Comparison of ENCODE assay signal across 11 cellular contexts in genomic region chr17:28947639-28948038, GRCh38. TPM values are rescaled to one million over a fixed set of nuclear protein-coding genes. Genes with fewer than 3 reads are reported as not detected.
DNase-seq lines count a peak whose midpoint lies in the region; ATAC-seq, FAIRE-seq and TF ChIP-seq lines count a peak whose summit lies in the region.
"Had no signal": no experiment of that assay in that cellular context is flagged by ENCODE, and none has a peak within 500 bp of the region (broad histone marks: within the 10 kb centered on the region; RNA-seq: fewer than 3 reads in every experiment).

No MANE protein-coding gene starts in this region.

- no peaks in the 10 kb centered on the region for H3K9me3 ChIP-seq in HepG2 (ENCODE audit: low read length)
- no peaks in the 10 kb centered on the region for H3K9me3 ChIP-seq in right lobe of liver
- no peaks in the 10 kb centered on the region for H3K9me3 ChIP-seq in muscle layer of colon (ENCODE audit: low read length)
- H3K9me3 ChIP-seq: suprapubic skin had no signal

- no peak for FAIRE-seq in HepG2 (lab: Jason Lieb, UNC)

- no peak for TF ChIP-seq CTCF in HepG2 (CRISPR knock-in tag; IDR thresholded peaks at IDR 0.05)
- TF ChIP-seq CTCF in right lobe of liver (IDR thresholded peaks at IDR 0.05) = no peak

- no peak for TF ChIP-seq EP300 in HepG2 (IDR thresholded peaks at IDR 0.05; ENCODE audit: low read depth in 2 of 2, low read length in 2 of 2)
- no peak for TF ChIP-seq EP300 in HepG2 (CRISPR knock-in tag; IDR thresholded peaks at IDR 0.05; ENCODE audit: borderline replicate concordance)

- TF ChIP-seq POLR2A in HepG2 (IDR thresholded peaks at IDR 0.05; ENCODE audit: insufficient read depth in 1 of 2, low read depth in 2 of 2, low read length in 2 of 2) (no peak), right lobe of liver (IDR thresholded peaks at IDR 0.05) (no peak)

- H3K27me3 Mint-ChIP-seq in activated naive CD8-positive, alpha-beta T cell treated with anti-CD3 and anti-CD28 coated beads for 36 hours = no peaks in the 10 kb centered on the region

- peaks cover 55% of the 10 kb centered on the region for H3K4me1 Mint-ChIP-seq in activated naive CD8-positive, alpha-beta T cell treated with anti-CD3 and anti-CD28 coated beads for 36 hours

- intact Hi-C loops in HepG2 (cut with micrococcal nuclease; ENCODE audit: unreplicated experiment) (no loop called here), right lobe of liver (cut with DNase I) (no loop called here)

- ATAC-seq in HepG2 (no peak), right lobe of liver (no peak), HG02885 (IDR thresholded peaks at IDR 0.05; ENCODE audit: poor library complexity, unreplicated experiment) (no peak)

- H3K4me3 Mint-ChIP-seq in activated naive CD8-positive, alpha-beta T cell treated with anti-CD3 and anti-CD28 coated beads for 36 hours = peak overlapping the region; percentile 94

- CTCF ChIA-PET in HepG2 (lab: Yijun Ruan, JAX; ENCODE audit: low intra/inter-chr PET ratio, low total read pairs) = no interaction called here

- peak overlapping the region; percentile 90; the same call in 1 of the 2 replicates for H3K9ac ChIP-seq in HepG2 (ENCODE audit: insufficient read depth, low read depth, low read length)
- H3K9ac ChIP-seq in muscle layer of colon (ENCODE audit: low read length) = peak overlapping the region; percentile 74

- H3K36me3 Mint-ChIP-seq in activated naive CD8-positive, alpha-beta T cell treated with anti-CD3 and anti-CD28 coated beads for 36 hours = peaks cover 54% of the 10 kb centered on the region

- WGBS in HepG2 (ENCODE audit: low lambda C conversion rate) = 73% methylated on average over 3 of the region's 3 CpGs
- WGBS in right lobe of liver (ENCODE audit: insufficient coverage, low coverage, low lambda C conversion rate, missing lambda C conversion rate) = 45% methylated on average over 3 of the region's 3 CpGs

- H3K27ac ChIP-seq in HepG2 (ENCODE audit: extremely low read length, insufficient read depth, low read length) (no peak overlapping the region), right lobe of liver (no peak overlapping the region), muscle layer of colon (ENCODE audit: low read depth, low read length) (peak overlapping the region; percentile 95)

- in situ Hi-C loops in HepG2 (cut with HindIII; ENCODE audit: extremely low pct_ligation_motif_present, low pct_unique_long_range_greater_than_20kb) = loop anchor here (5.0 kb wide), 1 partner anchor 35 kb away; no protein-coding TSS in a partner anchor

- POLR2A ChIA-PET in HepG2 (lab: Yijun Ruan, JAX) = interaction anchor here (2.7 kb wide), 1 partner anchor 39 kb away, joined by 15 read pairs; no protein-coding TSS in a partner anchor

- peaks cover 40% of the 10 kb centered on the region for H3K4me1 ChIP-seq in HepG2 (ENCODE audit: insufficient read depth, low read length)
- H3K4me1 ChIP-seq in right lobe of liver = peaks cover 0 to 30% (median 7%) of the 10 kb centered on the region in 4 donors
- H3K4me1 ChIP-seq in muscle layer of colon (ENCODE audit: insufficient read depth, low read length) = peaks cover 47% of the 10 kb centered on the region

- H3K27ac Mint-ChIP-seq in activated naive CD8-positive, alpha-beta T cell treated with anti-CD3 and anti-CD28 coated beads for 36 hours = peak overlapping the region; percentile 78

- H3K36me3 ChIP-seq in HepG2 (replicated peaks in 1 of 2; ENCODE audit: control insufficient read depth in 1 of 2, insufficient read depth in 2 of 2, low read length in 2 of 2) (peaks cover 3 to 18% of the 10 kb centered on the region in 2 experiments; a peak in 2 of 5 replicates), right lobe of liver (peaks cover 0 to 14% (median 0%) of the 10 kb centered on the region in 4 donors), muscle layer of colon (ENCODE audit: insufficient read depth, low read length) (peaks cover 4% of the 10 kb centered on the region)

- DNase-seq in HepG2 (ENCODE audit: low spot score) (no peak), right lobe of liver (no peak), ureter (ENCODE audit: low spot score) (no peak), cerebellum (ENCODE audit: low spot score) (no peak), NCI-H510A treated with DMSO at 0.1 percent for 48 hours (lab: John Stamatoyannopoulos, UW) (no peak)
- DNase-seq in activated naive CD8-positive, alpha-beta T cell treated with anti-CD3 and anti-CD28 coated beads for 36 hours = no peak
- DNase-seq: NCI-H1105 had no signal

- peaks cover 82% of the 10 kb centered on the region for H3K79me2 ChIP-seq in HepG2 (ENCODE audit: insufficient read depth, low read length)

- H3K4me3 ChIP-seq in HepG2 (replicated peaks in 1 of 3; ENCODE audit: insufficient read depth in 1 of 3, low read depth in 2 of 3, low read length in 3 of 3) (0 out of 6 replicates have a peak overlapping the region, but pooled peaks of 1 of the 3 experiments have one; percentile 97), right lobe of liver (no peak overlapping the region), muscle layer of colon (ENCODE audit: low read depth in 1 of 2, low read length in 2 of 2) (no peak overlapping the region)

- peak overlapping the region; percentile 90 for H3K4me2 ChIP-seq in HepG2 (ENCODE audit: low read depth, low read length)

- H4K20me1 ChIP-seq in HepG2 (ENCODE audit: insufficient read depth, low read length) = peaks cover 9% of the 10 kb centered on the region; the same call in 1 of the 2 replicates

- H3K27me3 ChIP-seq in HepG2 (ENCODE audit: control insufficient read depth in 1 of 2, insufficient read depth in 2 of 2, low read length in 2 of 2) (no peaks in the 10 kb centered on the region; a peak in 1 of 5 replicates), right lobe of liver (no peaks in the 10 kb centered on the region), muscle layer of colon (ENCODE audit: control insufficient read depth in 1 of 2, insufficient read depth in 2 of 2, low read length in 2 of 2) (no peaks in the 10 kb centered on the region)
- H3K27me3 ChIP-seq: suprapubic skin had no signal

- H3K9me3 Mint-ChIP-seq in activated naive CD8-positive, alpha-beta T cell treated with anti-CD3 and anti-CD28 coated beads for 36 hours = no peaks in the 10 kb centered on the region

- H2AFZ ChIP-seq in HepG2 (ENCODE audit: low read length) = no peak overlapping the region

- TF ChIP-seq RAD21 in HepG2 (CRISPR knock-in tag; IDR thresholded peaks at IDR 0.05) = no peak

- no TSS peak for BruUV-seq in HepG2 (replicated peaks; lab: Mats Ljungman, UMichigan)

RNA-seq across cellular contexts. Expression of gene PHF12, which starts 3.7 kb away (rescaled TPM):
- 9.8 and 10.0 TPM in 2 replicates for total RNA-seq in HepG2 (2016; rRNA removed; fragmentation: Illumina TruSeq; extraction: Trizol)
- 38.8 and 40.7 TPM in 2 replicates for total RNA-seq in HepG2 (2016; cell fraction: cytosol; rRNA removed; fragmentation: Illumina TruSeq; extraction: Trizol; ENCODE audit: low read depth)
- total RNA-seq in HepG2 (2016; cell fraction: insoluble cytoplasmic fraction; rRNA removed; fragmentation: Illumina TruSeq; extraction: Trizol) = 6.6 and 12.3 TPM in 2 replicates
- 20.1 and 21.2 TPM in 2 replicates for total RNA-seq in HepG2 (2016; cell fraction: membrane; rRNA removed; fragmentation: Illumina TruSeq; extraction: Trizol)
- total RNA-seq in HepG2 (2016; cell fraction: nucleus; rRNA removed; fragmentation: Illumina TruSeq; extraction: Trizol) = 11.6 and 13.5 TPM in 2 replicates
- 17.1 and 23.9 TPM in 2 replicates for polyA plus RNA-seq in HepG2 (2011; rRNA removed)
- 9.0 and 10.2 TPM in 2 replicates for polyA plus RNA-seq in HepG2 (2011; cell fraction: cytosol; rRNA removed)
- polyA plus RNA-seq in HepG2 (2011; cell fraction: nucleus; rRNA removed) = 40.3 and 44.7 TPM in 2 replicates
- 12.4 and 17.6 TPM in 2 replicates for polyA plus RNA-seq in HepG2 (2012)
- 2.7 and 2.8 TPM in 2 replicates for polyA plus RNA-seq in HepG2 (2016; cell fraction: cytosol; fragmentation: Illumina TruSeq; extraction: Trizol; ENCODE audit: low read depth)
- polyA plus RNA-seq in HepG2 (2016; cell fraction: insoluble cytoplasmic fraction; fragmentation: Illumina TruSeq; extraction: Trizol; ENCODE audit: low read depth) = 11.3 and 15.3 TPM in 2 replicates
- 9.9 and 10.4 TPM in 2 replicates for polyA plus RNA-seq in HepG2 (2016; cell fraction: membrane; fragmentation: Illumina TruSeq; extraction: Trizol; ENCODE audit: low read depth)
- polyA plus RNA-seq in HepG2 (2016; cell fraction: nucleus; fragmentation: Illumina TruSeq; extraction: Trizol; ENCODE audit: insufficient read depth, low read depth) = 39.1 and 44.1 TPM in 2 replicates
- 32.1 and 43.1 TPM in 2 replicates for polyA minus RNA-seq in HepG2 (2011; rRNA and poly(A)+ RNA removed; ENCODE audit: low replicate concordance)
- polyA minus RNA-seq in HepG2 (2011; cell fraction: cytosol; rRNA and poly(A)+ RNA removed) = 13.8 and 18.0 TPM in 2 replicates
- polyA minus RNA-seq in HepG2 (2011; cell fraction: nucleus; rRNA and poly(A)+ RNA removed) = 23.6 and 28.2 TPM in 2 replicates
- total RNA-seq in right lobe of liver = 10 to 100 TPM; 13.0 to 33.1 (median 17.4) TPM
- total RNA-seq in activated naive CD8-positive, alpha-beta T cell treated with anti-CD3 and anti-CD28 coated beads for 36 hours = 10 to 100 TPM; 41.4 to 45.7 TPM
- 69.4 TPM for total RNA-seq in ureter
- total RNA-seq in cerebellum = 27.5 TPM

RNA-seq across cellular contexts. Expression of gene DHRS13, which starts 44.8 kb away (rescaled TPM):
- total RNA-seq in HepG2 (2016; rRNA removed; fragmentation: Illumina TruSeq; extraction: Trizol) (7.6 and 12.6 TPM in 2 replicates), right lobe of liver (10 to 100 TPM in 3 of 6 experiments, 1 to 10 TPM in 3; 3.4 to 27.4 (median 8.8) TPM), ureter (27.3 TPM), cerebellum (25.0 TPM)
- total RNA-seq in HepG2 (2016; cell fraction: cytosol; rRNA removed; fragmentation: Illumina TruSeq; extraction: Trizol; ENCODE audit: low read depth) = 3.8 and 4.4 TPM in 2 replicates
- 6.5 and 14.0 TPM in 2 replicates for total RNA-seq in HepG2 (2016; cell fraction: insoluble cytoplasmic fraction; rRNA removed; fragmentation: Illumina TruSeq; extraction: Trizol)
- total RNA-seq in HepG2 (2016; cell fraction: membrane; rRNA removed; fragmentation: Illumina TruSeq; extraction: Trizol) = 8.0 and 9.3 TPM in 2 replicates
- 9.7 and 11.6 TPM in 2 replicates for total RNA-seq in HepG2 (2016; cell fraction: nucleus; rRNA removed; fragmentation: Illumina TruSeq; extraction: Trizol)
- polyA plus RNA-seq in HepG2 (2011; rRNA removed) = 11.8 and 14.9 TPM in 2 replicates
- 17.3 and 17.4 TPM in 2 replicates for polyA plus RNA-seq in HepG2 (2011; cell fraction: cytosol; rRNA removed)
- polyA plus RNA-seq in HepG2 (2011; cell fraction: nucleus; rRNA removed) = 8.7 and 11.2 TPM in 2 replicates
- polyA plus RNA-seq in HepG2 (2012) = 3.6 and 6.3 TPM in 2 replicates
- polyA plus RNA-seq in HepG2 (2016; cell fraction: cytosol; fragmentation: Illumina TruSeq; extraction: Trizol; ENCODE audit: low read depth) = 4.0 and 5.3 TPM in 2 replicates
- 8.0 and 9.0 TPM in 2 replicates for polyA plus RNA-seq in HepG2 (2016; cell fraction: insoluble cytoplasmic fraction; fragmentation: Illumina TruSeq; extraction: Trizol; ENCODE audit: low read depth)
- 7.0 and 7.5 TPM in 2 replicates for polyA plus RNA-seq in HepG2 (2016; cell fraction: membrane; fragmentation: Illumina TruSeq; extraction: Trizol; ENCODE audit: low read depth)
- 20.2 and 21.1 TPM in 2 replicates for polyA plus RNA-seq in HepG2 (2016; cell fraction: nucleus; fragmentation: Illumina TruSeq; extraction: Trizol; ENCODE audit: insufficient read depth, low read depth)
- polyA minus RNA-seq in HepG2 (2011; rRNA and poly(A)+ RNA removed; ENCODE audit: low replicate concordance) = 15.0 and 24.2 TPM in 2 replicates
- polyA minus RNA-seq in HepG2 (2011; cell fraction: cytosol; rRNA and poly(A)+ RNA removed) = 5.9 and 8.7 TPM in 2 replicates
- polyA minus RNA-seq in HepG2 (2011; cell fraction: nucleus; rRNA and poly(A)+ RNA removed) = 5.2 and 7.8 TPM in 2 replicates
- 10 to 100 TPM; 31.8 to 34.1 TPM for total RNA-seq in activated naive CD8-positive, alpha-beta T cell treated with anti-CD3 and anti-CD28 coated beads for 36 hours

RNA-seq across cellular contexts. Expression of gene FLOT2, which starts 50.1 kb away (rescaled TPM):
- 54.3 and 60.7 TPM in 2 replicates for total RNA-seq in HepG2 (2016; rRNA removed; fragmentation: Illumina TruSeq; extraction: Trizol)
- total RNA-seq in HepG2 (2016; cell fraction: cytosol; rRNA removed; fragmentation: Illumina TruSeq; extraction: Trizol; ENCODE audit: low read depth) = 21.0 and 27.1 TPM in 2 replicates
- total RNA-seq in HepG2 (2016; cell fraction: insoluble cytoplasmic fraction; rRNA removed; fragmentation: Illumina TruSeq; extraction: Trizol) = 53.0 and 55.0 TPM in 2 replicates
- 55.4 and 58.7 TPM in 2 replicates for total RNA-seq in HepG2 (2016; cell fraction: membrane; rRNA removed; fragmentation: Illumina TruSeq; extraction: Trizol)
- total RNA-seq in HepG2 (2016; cell fraction: nucleus; rRNA removed; fragmentation: Illumina TruSeq; extraction: Trizol) = 31.5 and 32.6 TPM in 2 replicates
- polyA plus RNA-seq in HepG2 (2011; rRNA removed) = 54.5 and 60.6 TPM in 2 replicates
- polyA plus RNA-seq in HepG2 (2011; cell fraction: cytosol; rRNA removed) = 66.4 and 77.9 TPM in 2 replicates
- polyA plus RNA-seq in HepG2 (2011; cell fraction: nucleus; rRNA removed) = 62.5 and 67.8 TPM in 2 replicates
- polyA plus RNA-seq in HepG2 (2012) = 42.3 and 50.0 TPM in 2 replicates
- polyA plus RNA-seq in HepG2 (2016; cell fraction: cytosol; fragmentation: Illumina TruSeq; extraction: Trizol; ENCODE audit: low read depth) = 27.5 and 28.8 TPM in 2 replicates
- 48.1 and 64.0 TPM in 2 replicates for polyA plus RNA-seq in HepG2 (2016; cell fraction: insoluble cytoplasmic fraction; fragmentation: Illumina TruSeq; extraction: Trizol; ENCODE audit: low read depth)
- 49.0 and 54.8 TPM in 2 replicates for polyA plus RNA-seq in HepG2 (2016; cell fraction: membrane; fragmentation: Illumina TruSeq; extraction: Trizol; ENCODE audit: low read depth)
- 64.4 and 67.0 TPM in 2 replicates for polyA plus RNA-seq in HepG2 (2016; cell fraction: nucleus; fragmentation: Illumina TruSeq; extraction: Trizol; ENCODE audit: insufficient read depth, low read depth)
- 124 and 166 TPM in 2 replicates for polyA minus RNA-seq in HepG2 (2011; rRNA and poly(A)+ RNA removed; ENCODE audit: low replicate concordance)
- 35.9 and 59.2 TPM in 2 replicates for polyA minus RNA-seq in HepG2 (2011; cell fraction: cytosol; rRNA and poly(A)+ RNA removed)
- polyA minus RNA-seq in HepG2 (2011; cell fraction: nucleus; rRNA and poly(A)+ RNA removed) = 14.0 and 19.0 TPM in 2 replicates
- total RNA-seq in right lobe of liver = 100 to 1,000 TPM in 1 of 6 experiments, 10 to 100 TPM in 5; 64.9 to 131 (median 82.8) TPM
- total RNA-seq in activated naive CD8-positive, alpha-beta T cell treated with anti-CD3 and anti-CD28 coated beads for 36 hours = 10 to 100 TPM; 56.2 to 65.2 TPM
- 255 TPM for total RNA-seq in ureter
- 23.5 TPM for total RNA-seq in cerebellum

RNA-seq across cellular contexts. Expression of gene SEZ6, which starts 58.2 kb away (rescaled TPM):
- total RNA-seq in HepG2 (2016; rRNA removed; fragmentation: Illumina TruSeq; extraction: Trizol) (not detected in 2 replicates), right lobe of liver (not detected), ureter (not detected), cerebellum (34.9 TPM)
- total RNA-seq in HepG2 (2016; cell fraction: cytosol; rRNA removed; fragmentation: Illumina TruSeq; extraction: Trizol; ENCODE audit: low read depth) = not detected in 2 replicates
- not detected in 2 replicates for total RNA-seq in HepG2 (2016; cell fraction: insoluble cytoplasmic fraction; rRNA removed; fragmentation: Illumina TruSeq; extraction: Trizol)
- not detected in 2 replicates for total RNA-seq in HepG2 (2016; cell fraction: membrane; rRNA removed; fragmentation: Illumina TruSeq; extraction: Trizol)
- not detected in 2 replicates for total RNA-seq in HepG2 (2016; cell fraction: nucleus; rRNA removed; fragmentation: Illumina TruSeq; extraction: Trizol)
- polyA plus RNA-seq in HepG2 (2011; rRNA removed) = 0.01 TPM in 1 of 2 replicates, not detected in the other
- polyA plus RNA-seq in HepG2 (2011; cell fraction: cytosol; rRNA removed) = 0.03 TPM in 1 of 2 replicates, not detected in the other
- polyA plus RNA-seq in HepG2 (2011; cell fraction: nucleus; rRNA removed) = 0.26 and 0.52 TPM in 2 replicates
- 0.38 TPM in 1 of 2 replicates, not detected in the other for polyA plus RNA-seq in HepG2 (2012)
- not detected in 2 replicates for polyA plus RNA-seq in HepG2 (2016; cell fraction: cytosol; fragmentation: Illumina TruSeq; extraction: Trizol; ENCODE audit: low read depth)
- polyA plus RNA-seq in HepG2 (2016; cell fraction: insoluble cytoplasmic fraction; fragmentation: Illumina TruSeq; extraction: Trizol; ENCODE audit: low read depth) = not detected in 2 replicates
- not detected in 2 replicates for polyA plus RNA-seq in HepG2 (2016; cell fraction: membrane; fragmentation: Illumina TruSeq; extraction: Trizol; ENCODE audit: low read depth)
- polyA plus RNA-seq in HepG2 (2016; cell fraction: nucleus; fragmentation: Illumina TruSeq; extraction: Trizol; ENCODE audit: insufficient read depth, low read depth) = not detected in 2 replicates
- not detected in 2 replicates for polyA minus RNA-seq in HepG2 (2011; rRNA and poly(A)+ RNA removed; ENCODE audit: low replicate concordance)
- polyA minus RNA-seq in HepG2 (2011; cell fraction: cytosol; rRNA and poly(A)+ RNA removed) = not detected in 2 replicates
- polyA minus RNA-seq in HepG2 (2011; cell fraction: nucleus; rRNA and poly(A)+ RNA removed) = not detected in 2 replicates
- not detected for total RNA-seq in activated naive CD8-positive, alpha-beta T cell treated with anti-CD3 and anti-CD28 coated beads for 36 hours
- total RNA-seq: SK-MEL-5, suprapubic skin had no signal
